8 cellular contexts compared by ENCODE assay signal in the genomic region with DNA sequence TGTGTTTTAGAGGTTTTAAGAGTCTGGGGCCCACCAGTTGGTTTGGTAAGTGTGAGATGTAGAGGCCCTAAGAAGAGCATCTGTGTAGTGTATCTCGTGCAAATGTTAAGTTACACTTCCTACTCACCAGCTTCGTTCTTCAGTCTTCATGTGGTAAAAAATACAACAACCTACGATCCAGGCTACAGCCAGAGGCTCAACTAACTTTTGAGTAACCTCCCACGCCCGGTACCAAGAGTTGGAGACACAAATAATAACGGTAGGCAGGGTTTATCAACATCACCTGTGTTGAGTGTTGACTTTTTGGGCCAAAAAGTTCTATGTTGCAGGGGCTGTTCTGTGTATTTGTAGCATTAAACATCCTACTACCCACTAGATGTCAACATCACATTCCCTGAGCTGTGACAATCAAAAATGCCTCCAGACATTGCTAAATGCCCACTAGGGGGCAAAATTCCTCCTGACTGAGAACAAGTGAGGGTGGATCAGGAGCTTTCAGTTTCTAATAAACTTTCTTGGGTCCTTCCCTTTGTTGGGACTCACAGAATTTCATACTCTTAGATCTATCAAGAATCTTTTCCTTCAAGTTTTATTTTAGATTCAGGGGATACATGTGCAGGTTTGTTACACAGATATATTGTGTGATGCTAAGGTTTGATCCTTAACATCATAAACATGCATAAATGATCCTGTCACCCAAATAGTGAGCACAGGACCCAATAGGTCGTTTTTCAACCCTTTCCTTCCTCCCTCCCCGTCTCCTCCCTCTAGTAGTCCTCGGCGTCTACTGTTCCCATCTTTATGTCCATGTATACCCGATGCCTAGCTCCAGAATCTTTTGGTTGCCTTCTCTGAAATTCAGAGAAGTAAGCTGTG.
DNase-seq lines count a peak whose midpoint lies in the region; ATAC-seq and TF ChIP-seq lines count a peak whose summit lies in the region.

No MANE protein-coding gene starts in this region.

- TF ChIP-seq POLR2A in esophagus muscularis mucosa (IDR thresholded peaks at IDR 0.05; ENCODE audit: low read depth), result no peak

- H3K27me3 ChIP-seq in CD8-positive, alpha-beta T cell (ENCODE audit: insufficient read depth, low read length), result no peaks in the 10 kb centered on the region
- H3K27me3 ChIP-seq in esophagus muscularis mucosa, result no peaks in the 10 kb centered on the region
- no peaks in the 10 kb centered on the region for H3K27me3 ChIP-seq in tibial artery

- no peaks in the 10 kb centered on the region for H3K9me3 ChIP-seq in CD8-positive, alpha-beta T cell (ENCODE audit: low read length)
- H3K9me3 ChIP-seq in esophagus muscularis mucosa (no peaks in the 10 kb centered on the region), tibial artery (no peaks in the 10 kb centered on the region)

- H3K4me1 Mint-ChIP-seq in CD8-positive, alpha-beta T cell (ENCODE audit: low read depth), result peaks cover 18% of the 10 kb centered on the region
- peaks cover 12 to 13% of the 10 kb centered on the region in 2 donors for H3K4me1 Mint-ChIP-seq in natural killer cell treated with Interleukin-12 subunit alpha and Interleukin-12 subunit beta and Interleukin-15 and Interleukin-18, amount 100 ng/mL, for 72 hours (ENCODE audit: low read depth in 2 of 2)

- POLR2A ChIA-PET in CD8-positive, alpha-beta T cell (lab: Charles Lee), result interaction anchor here (0.6 to 1.0 kb wide), 4 partner anchors 73 to 100 kb away, joined by 3 to 6 read pairs (median 3); partner anchors contain the start of gene SLC2A13

- H3K27ac Mint-ChIP-seq in CD8-positive, alpha-beta T cell, result no peak overlapping the region
- H3K27ac Mint-ChIP-seq in natural killer cell treated with Interleukin-12 subunit alpha and Interleukin-12 subunit beta and Interleukin-15 and Interleukin-18, amount 100 ng/mL, for 72 hours, result peak overlapping the region; percentile 23 to 81

- H3K27ac ChIP-seq in CD8-positive, alpha-beta T cell (ENCODE audit: low read depth, low read length), result no peak overlapping the region
- H3K27ac ChIP-seq in esophagus muscularis mucosa (replicated peaks in 1 of 4), result peak overlapping the region in 2 of 4 donors; percentile 8 to 38
- peak overlapping the region; percentile 34 to 57 for H3K27ac ChIP-seq in tibial artery

- peak overlapping the region; percentile 74 for H3K4me3 Mint-ChIP-seq in CD8-positive, alpha-beta T cell
- H3K4me3 Mint-ChIP-seq in natural killer cell treated with Interleukin-12 subunit alpha and Interleukin-12 subunit beta and Interleukin-15 and Interleukin-18, amount 100 ng/mL, for 72 hours, result peak overlapping the region; percentile 69

- intact Hi-C loops in CD8-positive, alpha-beta T cell (cut with DNase I, micrococcal nuclease), result loop anchor here (1.0 kb wide), 1 partner anchor 96 kb away; no protein-coding TSS in a partner anchor
- intact Hi-C loops in esophagus muscularis mucosa (cut with DNase I) (loop anchor here (1.0 kb wide), 1 partner anchor 96 kb away; no protein-coding TSS in a partner anchor), tibial artery (cut with DNase I; ENCODE audit: low total_unique reads) (loop anchor here (2.0 kb wide), 1 partner anchor 98 kb away; no protein-coding TSS in a partner anchor)

- TF ChIP-seq CTCF in CD8-positive, alpha-beta T cell (IDR thresholded peaks at IDR 0.05), result peak; percentile 81
- peak; percentile 72 to 80 (median 75) for TF ChIP-seq CTCF in esophagus muscularis mucosa (IDR thresholded peaks at IDR 0.05)
- TF ChIP-seq CTCF in tibial artery (IDR thresholded peaks at IDR 0.05), result peak; percentile 80 to 82

- CTCF ChIA-PET in CD8-positive, alpha-beta T cell (lab: Charles Lee), result interaction anchor here (0.7 to 7.2 kb wide), 26 partner anchors 8 to 195 kb away, joined by 3 to 155 read pairs (median 4); partner anchors contain the start of gene SLC2A13

- no peaks in the 10 kb centered on the region for H3K36me3 Mint-ChIP-seq in CD8-positive, alpha-beta T cell
- H3K36me3 Mint-ChIP-seq in natural killer cell treated with Interleukin-12 subunit alpha and Interleukin-12 subunit beta and Interleukin-15 and Interleukin-18, amount 100 ng/mL, for 72 hours, result no peaks in the 10 kb centered on the region

- H3K9me3 Mint-ChIP-seq in CD8-positive, alpha-beta T cell, result no peaks in the 10 kb centered on the region
- no peaks in the 10 kb centered on the region for H3K9me3 Mint-ChIP-seq in natural killer cell treated with Interleukin-12 subunit alpha and Interleukin-12 subunit beta and Interleukin-15 and Interleukin-18, amount 100 ng/mL, for 72 hours

- ATAC-seq in CD8-positive, alpha-beta T cell, result peak; percentile 92
- ATAC-seq in GM19035 (IDR thresholded peaks at IDR 0.05; ENCODE audit: unreplicated experiment) (peak; percentile 92), HG03159 (IDR thresholded peaks at IDR 0.05; ENCODE audit: unreplicated experiment) (peak; percentile 95)
- peak; percentile 74 to 86 for ATAC-seq in natural killer cell treated with Interleukin-12 subunit alpha and Interleukin-12 subunit beta and Interleukin-15 and Interleukin-18, amount 100 ng/mL, for 72 hours

- TF ChIP-seq EP300 in esophagus muscularis mucosa (IDR thresholded peaks at IDR 0.05), result no peak

- 69% methylated on average over 11 of the region's 11 CpGs for WGBS in esophagus muscularis mucosa

- no peaks in the 10 kb centered on the region for H3K27me3 Mint-ChIP-seq in CD8-positive, alpha-beta T cell (ENCODE audit: low read depth)
- no peaks in the 10 kb centered on the region for H3K27me3 Mint-ChIP-seq in natural killer cell treated with Interleukin-12 subunit alpha and Interleukin-12 subunit beta and Interleukin-15 and Interleukin-18, amount 100 ng/mL, for 72 hours

- peaks cover 5% of the 10 kb centered on the region for H3K4me1 ChIP-seq in CD8-positive, alpha-beta T cell (ENCODE audit: insufficient read depth, low read length)
- H3K4me1 ChIP-seq in esophagus muscularis mucosa (peaks cover 13 to 21% (median 18%) of the 10 kb centered on the region in 4 donors), tibial artery (peaks cover 0 to 4% (median 0%) of the 10 kb centered on the region in 4 donors)

- no peaks in the 10 kb centered on the region for H3K36me3 ChIP-seq in CD8-positive, alpha-beta T cell (ENCODE audit: insufficient read depth, low read length)
- H3K36me3 ChIP-seq in esophagus muscularis mucosa (no peaks in the 10 kb centered on the region), tibial artery (no peaks in the 10 kb centered on the region)

- peak overlapping the region; percentile 18 for H3K4me3 ChIP-seq in CD8-positive, alpha-beta T cell (ENCODE audit: low read depth, low read length)
- H3K4me3 ChIP-seq in esophagus muscularis mucosa, result peak overlapping the region; percentile 18 to 44 (median 32)
- H3K4me3 ChIP-seq in tibial artery, result peak overlapping the region; percentile 30 to 41

- DNase-seq in CD8-positive, alpha-beta T cell, result peak in 6 of 7 experiments; percentile 27 to 64 (median 50)
- DNase-seq in NCI-H82 (lab: John Stamatoyannopoulos, UW), result peak; percentile 80
- DNase-seq in activated CD8-positive, alpha-beta memory T cell treated with anti-CD3 and anti-CD28 coated beads for 48 hours (ENCODE audit: low read depth in 2 of 3, low spot score in 2 of 3), result peak in 2 of 3 experiments; percentile 6 to 9
- DNase-seq in esophagus muscularis mucosa (ENCODE audit: extremely low spot score), result no peak
- peak; percentile 83 for DNase-seq in natural killer cell treated with Interleukin-12 subunit alpha and Interleukin-12 subunit beta and Interleukin-15 and Interleukin-18, amount 100 ng/mL, for 72 hours (ENCODE audit: low spot score)
- DNase-seq in tibial artery, result peak in 1 of 2 donors; percentile 66
